Comparison of ENCODE assay signal across 8 cellular contexts in genomic region chr9:33466565-33467495, GRCh38. TPM values are rescaled to one million over a fixed set of nuclear protein-coding genes. Genes with fewer than 3 reads are reported as not detected.
DNase-seq lines count a peak whose midpoint lies in the region; ATAC-seq, FAIRE-seq and TF ChIP-seq lines count a peak whose summit lies in the region.

No MANE protein-coding gene starts in this region.

- intact Hi-C loops in endothelial cell of umbilical vein (cut with micrococcal nuclease): loop anchor here (1.0 to 5.0 kb wide), 4 partner anchors 50 to 180 kb away; no protein-coding TSS in a partner anchor

- H3K36me3 ChIP-seq in endothelial cell of umbilical vein (ENCODE audit: control insufficient read depth in 2 of 2, extremely low read depth in 1 of 2, insufficient read depth in 2 of 2, low read length in 2 of 2) (peaks cover 13 to 80% of the 10 kb centered on the region in 2 experiments), thoracic aorta (peaks cover 78% of the 10 kb centered on the region)

- peak; percentile 48 for FAIRE-seq in endothelial cell of umbilical vein (lab: Jason Lieb, UNC)

- no peak for TF ChIP-seq POLR2A in endothelial cell of umbilical vein (IDR thresholded peaks at IDR 0.05; ENCODE audit: low read depth, low read length)

- no peak overlapping the region for H3K4me2 ChIP-seq in endothelial cell of umbilical vein (ENCODE audit: insufficient read depth, low read length)

- peaks cover 2% of the 10 kb centered on the region for H3K79me2 ChIP-seq in endothelial cell of umbilical vein (ENCODE audit: control insufficient read depth, insufficient read depth, low read length)

- H3K9me1 ChIP-seq in endothelial cell of umbilical vein (replicated peaks; ENCODE audit: control insufficient read depth, extremely low read depth, insufficient read depth, low read length): no peaks in the 10 kb centered on the region

- H3K4me1 Mint-ChIP-seq in natural killer cell treated with Interleukin-12 subunit alpha and Interleukin-12 subunit beta and Interleukin-15 and Interleukin-18, amount 100 ng/mL, for 72 hours (ENCODE audit: low read depth in 2 of 2): peaks cover 7% of the 10 kb centered on the region in 2 donors

- H3K9me3 ChIP-seq in endothelial cell of umbilical vein (replicated peaks; ENCODE audit: control insufficient read depth, insufficient read depth, low read length) (no peaks in the 10 kb centered on the region), thoracic aorta (no peaks in the 10 kb centered on the region)

- POLR2A ChIA-PET in endothelial cell of umbilical vein (lab: Charles Lee): interaction anchor here (0.6 to 1.2 kb wide), 3 partner anchors 92 to 177 kb away, joined by 3 to 4 read pairs (median 3); partner anchors contain the start of gene NFX1

- peak; percentile 93 to 98 for TF ChIP-seq CTCF in endothelial cell of umbilical vein (IDR thresholded peaks at IDR 0.05; ENCODE audit: extremely low read depth in 1 of 2, insufficient read depth in 1 of 2, low read depth in 1 of 2, low read length in 2 of 2)
- peak; percentile 96 for TF ChIP-seq CTCF in thoracic aorta (IDR thresholded peaks at IDR 0.05)

- no peak overlapping the region for H2AFZ ChIP-seq in endothelial cell of umbilical vein (ENCODE audit: low read depth, low read length)

- H3K27ac ChIP-seq in endothelial cell of umbilical vein (ENCODE audit: insufficient read depth, low read depth, low read length): no peak overlapping the region
- no peak overlapping the region for H3K27ac ChIP-seq in thoracic aorta

- H3K27me3 Mint-ChIP-seq in natural killer cell treated with Interleukin-12 subunit alpha and Interleukin-12 subunit beta and Interleukin-15 and Interleukin-18, amount 100 ng/mL, for 72 hours: no peaks in the 10 kb centered on the region

- H3K27ac Mint-ChIP-seq in natural killer cell treated with Interleukin-12 subunit alpha and Interleukin-12 subunit beta and Interleukin-15 and Interleukin-18, amount 100 ng/mL, for 72 hours: no peak overlapping the region

- no peak overlapping the region for H3K9ac ChIP-seq in endothelial cell of umbilical vein (replicated peaks; ENCODE audit: extremely low read depth, insufficient read depth, low read length)

- dilution Hi-C loops in endothelial cell of umbilical vein (cut with MboI; ENCODE audit: extremely low pct_ligation_motif_present, low sequenced_read_pairs): no loop called here

- peak in 1 of 2 donors; percentile 67 for ATAC-seq in natural killer cell treated with Interleukin-12 subunit alpha and Interleukin-12 subunit beta and Interleukin-15 and Interleukin-18, amount 100 ng/mL, for 72 hours
- no peak for ATAC-seq in thoracic aorta (ENCODE audit: insufficient number of reproducible peaks, low FRiP score, low read depth)
- ATAC-seq in GM19351 (IDR thresholded peaks at IDR 0.05; ENCODE audit: unreplicated experiment): no peak

- H3K36me3 Mint-ChIP-seq in natural killer cell treated with Interleukin-12 subunit alpha and Interleukin-12 subunit beta and Interleukin-15 and Interleukin-18, amount 100 ng/mL, for 72 hours: peaks cover 17% of the 10 kb centered on the region

- H3K4me1 ChIP-seq in endothelial cell of umbilical vein (ENCODE audit: control insufficient read depth, extremely low read depth, insufficient read depth, low read length) (no peaks in the 10 kb centered on the region), thoracic aorta (ENCODE audit: control insufficient read depth in 1 of 2, low read depth in 2 of 2) (peaks cover 0 to 3% of the 10 kb centered on the region in 2 donors)

- H3K9me3 Mint-ChIP-seq in natural killer cell treated with Interleukin-12 subunit alpha and Interleukin-12 subunit beta and Interleukin-15 and Interleukin-18, amount 100 ng/mL, for 72 hours: no peaks in the 10 kb centered on the region

- no peaks in the 10 kb centered on the region for H4K20me1 ChIP-seq in endothelial cell of umbilical vein (replicated peaks; ENCODE audit: control insufficient read depth, extremely low read depth, insufficient read depth, low read length)

- peak; percentile 9 for DNase-seq in NCI-H1436 (lab: John Stamatoyannopoulos, UW)
- no peak for DNase-seq in NCI-H1436 treated with DMSO at 0.1 percent for 48 hours (lab: John Stamatoyannopoulos, UW)
- peak; percentile 28 for DNase-seq in NCI-H146 treated with DMSO at 0.1 percent for 48 hours (lab: John Stamatoyannopoulos, UW; ENCODE audit: unreplicated experiment)
- peak; percentile 28 to 65 (median 62) for DNase-seq in activated CD8-positive, alpha-beta memory T cell treated with anti-CD3 and anti-CD28 coated beads for 48 hours (ENCODE audit: low read depth in 2 of 3, low spot score in 2 of 3)
- peak; percentile 38 for DNase-seq in endothelial cell of umbilical vein (ENCODE audit: low read depth, low spot score)
- peak; percentile 71 for DNase-seq in natural killer cell treated with Interleukin-12 subunit alpha and Interleukin-12 subunit beta and Interleukin-15 and Interleukin-18, amount 100 ng/mL, for 72 hours (ENCODE audit: low spot score)
- DNase-seq in thoracic aorta (ENCODE audit: low spot score): no peak

- CTCF ChIA-PET in endothelial cell of umbilical vein (lab: Charles Lee): interaction anchor here (0.5 to 8.3 kb wide), 43 partner anchors 9 to 238 kb away, joined by 3 to 146 read pairs (median 6); partner anchors contain the start of genes ANKRD18B, AQP3, AQP7 and NFX1

- no TSS peak for BruUV-seq in endothelial cell of umbilical vein (replicated peaks; lab: Mats Ljungman, UMichigan)

- H3K27me3 ChIP-seq in endothelial cell of umbilical vein (ENCODE audit: control insufficient read depth in 2 of 2, insufficient read depth in 2 of 2, low read length in 2 of 2): no peaks in the 10 kb centered on the region
- H3K27me3 ChIP-seq in thoracic aorta (replicated peaks; ENCODE audit: insufficient read depth): no peaks in the 10 kb centered on the region

- no peak overlapping the region for H3K4me3 Mint-ChIP-seq in natural killer cell treated with Interleukin-12 subunit alpha and Interleukin-12 subunit beta and Interleukin-15 and Interleukin-18, amount 100 ng/mL, for 72 hours

- H3K4me3 ChIP-seq in endothelial cell of umbilical vein (replicated peaks in 1 of 3; ENCODE audit: insufficient read depth in 1 of 3, low read depth in 1 of 3, low read length in 3 of 3) (no peak overlapping the region), thoracic aorta (no peak overlapping the region)

TF ChIP-seq in endothelial cell of umbilical vein, 7 proteins besides CTCF, POLR2A, EP300 and RAD21:
- TF ChIP-seq EZH2 (IDR thresholded peaks at IDR 0.05; ENCODE audit: borderline replicate concordance, low read depth, low read length, severe bottlenecking): no peak

RNA-seq across cellular contexts. Expression of gene NOL6, which starts 6.9 kb away (rescaled TPM):
- 42.3 and 45.1 TPM in 2 replicates for total RNA-seq in endothelial cell of umbilical vein
- polyA plus RNA-seq in endothelial cell of umbilical vein: 35.7 and 39.8 TPM in 2 replicates
- polyA plus RNA-seq in endothelial cell of umbilical vein (2011; cell fraction: cytosol; rRNA removed): 32.2 and 32.9 TPM in 2 replicates
- polyA plus RNA-seq in endothelial cell of umbilical vein (2011; cell fraction: nucleus; rRNA removed): 107 TPM in 2 replicates
- polyA plus RNA-seq in endothelial cell of umbilical vein (2012): 35.2 and 42.5 TPM in 2 replicates
- polyA minus RNA-seq in endothelial cell of umbilical vein: 43.9 and 45.4 TPM in 2 replicates
- polyA minus RNA-seq in endothelial cell of umbilical vein (2011; cell fraction: cytosol; rRNA and poly(A)+ RNA removed): 28.8 TPM
- 37.9 and 40.6 TPM in 2 replicates for polyA minus RNA-seq in endothelial cell of umbilical vein (2011; cell fraction: nucleus; rRNA and poly(A)+ RNA removed)
- total RNA-seq in natural killer cell treated with Interleukin-12 subunit alpha and Interleukin-12 subunit beta and Interleukin-15 and Interleukin-18, amount 100 ng/mL, for 72 hours: 100 to 1,000 TPM in 1 of 2 donors, 10 to 100 TPM in 1; 48.3 to 104 TPM
- 10 to 100 TPM; 20.8 to 34.9 TPM for total RNA-seq in thoracic aorta

RNA-seq across cellular contexts. Expression of gene AQP3, which starts 19.4 kb away (rescaled TPM):
- total RNA-seq in endothelial cell of umbilical vein: 0.39 and 0.93 TPM in 2 replicates
- 1.8 and 1.9 TPM in 2 replicates for polyA plus RNA-seq in endothelial cell of umbilical vein
- 0.66 and 0.85 TPM in 2 replicates for polyA plus RNA-seq in endothelial cell of umbilical vein (2011; cell fraction: cytosol; rRNA removed)
- 0.63 and 0.74 TPM in 2 replicates for polyA plus RNA-seq in endothelial cell of umbilical vein (2011; cell fraction: nucleus; rRNA removed)
- 0.78 and 1.1 TPM in 2 replicates for polyA plus RNA-seq in endothelial cell of umbilical vein (2012)
- polyA minus RNA-seq in endothelial cell of umbilical vein: 0.97 and 2.4 TPM in 2 replicates
- polyA minus RNA-seq in endothelial cell of umbilical vein (2011; cell fraction: cytosol; rRNA and poly(A)+ RNA removed): 186 TPM
- 1.2 and 1.8 TPM in 2 replicates for polyA minus RNA-seq in endothelial cell of umbilical vein (2011; cell fraction: nucleus; rRNA and poly(A)+ RNA removed)
- 1 to 10 TPM; 1.4 to 1.9 TPM for total RNA-seq in natural killer cell treated with Interleukin-12 subunit alpha and Interleukin-12 subunit beta and Interleukin-15 and Interleukin-18, amount 100 ng/mL, for 72 hours
- 10 to 100 TPM in 1 of 2 donors, 1 to 10 TPM in 1; 6.9 to 17.6 TPM for total RNA-seq in thoracic aorta

RNA-seq across cellular contexts. Expression of gene ANKRD18B, which starts 57.2 kb away (rescaled TPM):
- 10.9 and 12.2 TPM in 2 replicates for total RNA-seq in endothelial cell of umbilical vein
- polyA plus RNA-seq in endothelial cell of umbilical vein: 0.92 and 1.4 TPM in 2 replicates
- polyA plus RNA-seq in endothelial cell of umbilical vein (2011; cell fraction: cytosol; rRNA removed): 2.3 and 2.5 TPM in 2 replicates
- polyA plus RNA-seq in endothelial cell of umbilical vein (2011; cell fraction: nucleus; rRNA removed): 7.8 and 7.9 TPM in 2 replicates
- 6.8 and 9.1 TPM in 2 replicates for polyA plus RNA-seq in endothelial cell of umbilical vein (2012)
- 2.7 and 4.2 TPM in 2 replicates for polyA minus RNA-seq in endothelial cell of umbilical vein
- polyA minus RNA-seq in endothelial cell of umbilical vein (2011; cell fraction: cytosol; rRNA and poly(A)+ RNA removed): 17.9 TPM
- polyA minus RNA-seq in endothelial cell of umbilical vein (2011; cell fraction: nucleus; rRNA and poly(A)+ RNA removed): 9.3 and 17.1 TPM in 2 replicates
- 1 to 10 TPM in 1 of 2 donors, not detected in 1; 3.9 TPM for total RNA-seq in natural killer cell treated with Interleukin-12 subunit alpha and Interleukin-12 subunit beta and Interleukin-15 and Interleukin-18, amount 100 ng/mL, for 72 hours
- total RNA-seq in thoracic aorta: not detected

Comparison
In these comparisons a context has a peak if more than half of its experiments do, and no peak if none do; other contexts are left out.
1. DNase-seq: peak in NCI-H1436 (single experiment), NCI-H146 treated with DMSO at 0.1 percent for 48 hours (single experiment), activated CD8-positive, alpha-beta memory T cell treated with anti-CD3 and anti-CD28 coated beads for 48 hours (3 of 3), endothelial cell of umbilical vein (single experiment) and natural killer cell treated with Interleukin-12 subunit alpha and Interleukin-12 subunit beta and Interleukin-15 and Interleukin-18, amount 100 ng/mL, for 72 hours (single experiment); none in NCI-H1436 treated with DMSO at 0.1 percent for 48 hours (single experiment) and thoracic aorta (single experiment).